ENCODE assay signal across 10 cellular contexts in genomic region chr4:186134254-186134653, GRCh38. TPM values are rescaled to one million over a fixed set of nuclear protein-coding genes. Genes with fewer than 3 reads are reported as not detected.
A peak's percentile ranks its signal among the peaks of the same experiment; 100 is the strongest.
DNase-seq lines count a peak whose midpoint lies in the region; ATAC-seq lines count a peak whose summit lies in the region.
"Had no signal": no experiment of that assay in that cellular context is flagged by ENCODE, and none has a peak within 500 bp of the region (broad histone marks: within the 10 kb centered on the region; RNA-seq: fewer than 3 reads in every experiment).

No MANE protein-coding gene starts in this region.

- DNase-seq in medulla oblongata (ENCODE audit: extremely low spot score) (peak; percentile 88), H7 (no peak), NCI-H2171 (lab: John Stamatoyannopoulos, UW) (no peak), middle frontal gyrus (ENCODE audit: extremely low spot score, low spot score) (no peak)
- DNase-seq: NCI-H2227 treated with DMSO at 0.1 percent for 48 hours, retina had no signal

- no peaks in the 10 kb centered on the region for H3K27me3 ChIP-seq in H7 (ENCODE audit: control insufficient read depth, insufficient read depth, low read length)

- no peak overlapping the region for H3K4me3 ChIP-seq in H7 (ENCODE audit: insufficient read depth, low read depth, low read length)
- H3K4me3 ChIP-seq: coronary artery had no signal

- ATAC-seq in GM18907 (IDR thresholded peaks at IDR 0.05; ENCODE audit: unreplicated experiment) (peak; percentile 100), GM21529 (IDR thresholded peaks at IDR 0.05; ENCODE audit: unreplicated experiment) (peak; percentile 99), HG03378 (IDR thresholded peaks at IDR 0.05; ENCODE audit: unreplicated experiment) (peak; percentile 99)

- no peaks in the 10 kb centered on the region for H3K36me3 ChIP-seq in H7 (replicated peaks; ENCODE audit: control insufficient read depth, insufficient read depth, low read length)

RNA-seq across cellular contexts. Expression of gene FAM149A, which starts 29.8 kb away (rescaled TPM):
- total RNA-seq in H7 (2014; rRNA removed; shearing (Covaris generic)), result 13.9 and 19.2 TPM in 2 replicates

RNA-seq across cellular contexts. Expression of gene CYP4V2, which starts 57.1 kb away (rescaled TPM):
- total RNA-seq in H7 (2014; rRNA removed; shearing (Covaris generic)), result 2.9 and 3.3 TPM in 2 replicates
